13 cellular contexts compared by ENCODE assay signal in the genomic region with DNA sequence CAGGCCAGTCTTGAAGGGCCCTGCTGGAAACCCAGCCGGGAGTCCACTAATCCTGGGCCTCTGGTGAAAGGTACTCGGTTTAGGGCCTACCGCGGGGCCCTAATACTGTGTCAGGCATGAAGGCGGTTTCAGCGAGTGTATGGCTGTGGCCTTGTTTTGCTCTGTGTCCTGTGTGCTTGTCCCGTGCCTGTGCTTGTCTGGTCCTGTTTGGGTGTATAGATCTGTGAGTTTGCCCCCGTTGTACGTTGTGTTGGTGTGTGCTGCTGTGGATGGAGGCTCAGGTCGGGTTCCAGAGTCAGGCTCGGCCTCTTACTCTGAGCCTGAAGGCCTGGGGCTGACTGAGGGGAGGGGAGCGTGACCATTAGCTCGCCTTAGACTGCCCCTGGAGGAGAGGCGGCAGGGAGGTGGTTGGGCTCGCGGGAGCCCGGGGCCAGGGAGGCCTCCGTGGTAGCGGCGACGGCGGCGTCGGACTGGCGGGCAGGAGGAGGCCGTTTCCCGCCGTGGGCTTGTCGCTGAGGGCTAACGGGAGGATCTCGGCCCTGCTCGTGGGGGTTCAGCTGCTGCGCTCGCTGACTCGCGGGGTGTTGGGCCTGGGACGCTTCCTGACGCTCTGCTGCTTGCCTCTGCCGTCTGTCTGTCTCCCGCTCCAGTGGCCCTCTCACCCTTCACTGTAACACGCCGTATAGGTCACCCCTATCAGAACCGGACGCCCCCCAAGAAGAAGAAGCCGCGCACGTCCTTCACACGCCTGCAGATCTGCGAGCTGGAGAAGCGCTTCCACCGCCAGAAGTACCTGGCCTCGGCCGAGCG. TPM values are rescaled to one million over a fixed set of nuclear protein-coding genes. Genes with fewer than 3 reads are reported as not detected.
A peak's percentile ranks its signal among the peaks of the same experiment; 100 is the strongest.
DNase-seq lines count a peak whose midpoint lies in the region; ATAC-seq and TF ChIP-seq lines count a peak whose summit lies in the region.
"Had no signal": no experiment of that assay in that cellular context is flagged by ENCODE, and none has a peak within 500 bp of the region (broad histone marks: within the 10 kb centered on the region; RNA-seq: fewer than 3 reads in every experiment).

No MANE protein-coding gene starts in this region.

- peaks cover 35% of the 10 kb centered on the region for H3K4me1 Mint-ChIP-seq in CD8-positive, alpha-beta T cell (ENCODE audit: low read depth)

- H3K36me3 ChIP-seq in BLaER1 treated with 17β-estradiol and CSF1 and Interleukin-3, amounts not matched to agents 10 nM and 100 nM, result no peaks in the 10 kb centered on the region
- H3K36me3 ChIP-seq in CD8-positive, alpha-beta T cell (ENCODE audit: insufficient read depth, low read length), result no peaks in the 10 kb centered on the region
- no peaks in the 10 kb centered on the region for H3K36me3 ChIP-seq in neural cell (ENCODE audit: insufficient read depth, low read length)

- H3K27ac ChIP-seq in BLaER1 treated with 17β-estradiol and CSF1 and Interleukin-3, amounts not matched to agents 10 nM and 100 nM, result no peak overlapping the region
- H3K27ac ChIP-seq in CD8-positive, alpha-beta T cell (ENCODE audit: low read depth, low read length), result no peak overlapping the region
- H3K27ac ChIP-seq in coronary artery, result no peak overlapping the region
- no peak overlapping the region for H3K27ac ChIP-seq in neural cell (ENCODE audit: low read length)

- no peak for DNase-seq in CD8-positive, alpha-beta T cell
- no peak for DNase-seq in coronary artery (ENCODE audit: low spot score)
- DNase-seq in DMS 273 treated with DMSO at 0.1 percent for 48 hours (lab: John Stamatoyannopoulos, UW), result no peak
- no peak for DNase-seq in G401 (ENCODE audit: low spot score)
- DNase-seq: activated CD4-positive, alpha-beta T cell treated with anti-CD3 and anti-CD28 coated beads, Interleukin-2, amount 50 U/mL, for 48 hours; foreskin melanocyte; NCI-H2081 had no signal

- H3K4me3 ChIP-seq in BLaER1 treated with 17β-estradiol and CSF1 and Interleukin-3, amounts not matched to agents 10 nM and 100 nM, result peak overlapping the region in 3 of 10 experiments; percentile 46 to 60 (median 51); a peak in 4 of 20 replicates
- H3K4me3 ChIP-seq in CD8-positive, alpha-beta T cell (ENCODE audit: low read depth, low read length), result no peak overlapping the region
- peak overlapping the region; percentile 52 for H3K4me3 ChIP-seq in coronary artery
- no peak overlapping the region for H3K4me3 ChIP-seq in neural cell (ENCODE audit: low read length)

- H3F3A ChIP-seq in neural cell (ENCODE audit: insufficient read depth, low read length, poor library complexity, severe bottlenecking), result no peaks in the 10 kb centered on the region

- H3K79me2 ChIP-seq in neural cell (replicated peaks; ENCODE audit: insufficient read depth, low read length), result no peaks in the 10 kb centered on the region

- no peaks in the 10 kb centered on the region for H3K36me3 Mint-ChIP-seq in CD8-positive, alpha-beta T cell

- intact Hi-C loops in CD8-positive, alpha-beta T cell (cut with DNase I, micrococcal nuclease), result no loop called here

- H3K4me3 Mint-ChIP-seq in CD8-positive, alpha-beta T cell, result peak overlapping the region; percentile 15

- peaks cover 0 to 46% (median 24%) of the 10 kb centered on the region in 10 experiments; a peak in 18 of 20 replicates for H3K4me1 ChIP-seq in BLaER1 treated with 17β-estradiol and CSF1 and Interleukin-3, amounts not matched to agents 10 nM and 100 nM
- peaks cover 35% of the 10 kb centered on the region for H3K4me1 ChIP-seq in CD8-positive, alpha-beta T cell (ENCODE audit: insufficient read depth, low read length)

- H3K9me2 ChIP-seq in neural cell (ENCODE audit: insufficient read depth, low read length), result no peaks in the 10 kb centered on the region

- peaks cover 0 to 15% (median 11%) of the 10 kb centered on the region in 11 experiments; a peak in 8 of 22 replicates for H3K9me3 ChIP-seq in BLaER1 treated with 17β-estradiol and CSF1 and Interleukin-3, amounts not matched to agents 10 nM and 100 nM (replicated peaks in 1 of 11)
- H3K9me3 ChIP-seq in CD8-positive, alpha-beta T cell (ENCODE audit: low read length), result no peaks in the 10 kb centered on the region
- no peaks in the 10 kb centered on the region for H3K9me3 ChIP-seq in neural cell (ENCODE audit: low read length)

- peaks cover 0 to 83% (median 73%) of the 10 kb centered on the region in 11 experiments; a peak in 18 of 22 replicates for H4K20me1 ChIP-seq in BLaER1 treated with 17β-estradiol and CSF1 and Interleukin-3, amounts not matched to agents 10 nM and 100 nM
- H4K20me1 ChIP-seq in neural cell (ENCODE audit: insufficient read depth), result no peaks in the 10 kb centered on the region

- H3K27me3 ChIP-seq in BLaER1 treated with 17β-estradiol and CSF1 and Interleukin-3, amounts not matched to agents 10 nM and 100 nM, result peaks cover 100% of the 10 kb centered on the region in 11 experiments
- H3K27me3 ChIP-seq in CD8-positive, alpha-beta T cell (ENCODE audit: insufficient read depth, low read length), result peaks cover 51% of the 10 kb centered on the region
- H3K27me3 ChIP-seq in neural cell (ENCODE audit: insufficient read depth, low read depth, low read length), result peaks cover 99% of the 10 kb centered on the region

- TF ChIP-seq CTCF in CD8-positive, alpha-beta T cell (IDR thresholded peaks at IDR 0.05), result no peak
- no peak for TF ChIP-seq CTCF in coronary artery (IDR thresholded peaks at IDR 0.05)
- TF ChIP-seq CTCF in neural cell (IDR thresholded peaks at IDR 0.05; ENCODE audit: poor library complexity, severe bottlenecking), result no peak

- TF ChIP-seq EP300 in neural cell (conservative IDR thresholded peaks at IDR 0.05; ENCODE audit: poor library complexity, severe bottlenecking), result no peak

- no peak overlapping the region for H2AFZ ChIP-seq in neural cell (ENCODE audit: low read depth, low read length)

- in situ Hi-C loops in G401 (cut with HindIII; ENCODE audit: low sequenced_read_pairs), result no loop called here

- ATAC-seq in CD8-positive, alpha-beta T cell, result no peak
- no peak for ATAC-seq in GM18519 (IDR thresholded peaks at IDR 0.05; ENCODE audit: low FRiP score, unreplicated experiment)

- POLR2A ChIA-PET in CD8-positive, alpha-beta T cell (lab: Charles Lee), result no interaction called here

- no peak for TF ChIP-seq RAD21 in neural cell (conservative IDR thresholded peaks at IDR 0.05)

- no peak overlapping the region for H3K9ac ChIP-seq in BLaER1 treated with 17β-estradiol and CSF1 and Interleukin-3, amounts not matched to agents 10 nM and 100 nM
- H3K9ac ChIP-seq in neural cell (ENCODE audit: low read length), result no peak overlapping the region

- peaks cover 71% of the 10 kb centered on the region for H3K27me3 Mint-ChIP-seq in CD8-positive, alpha-beta T cell (ENCODE audit: low read depth)

- no peaks in the 10 kb centered on the region for H3K9me3 Mint-ChIP-seq in CD8-positive, alpha-beta T cell

- CTCF ChIA-PET in CD8-positive, alpha-beta T cell (lab: Charles Lee), result interaction anchor here (1.2 to 1.5 kb wide), 2 partner anchors 9 to 37 kb away, joined by 4 to 6 read pairs; no protein-coding TSS in a partner anchor

- H3K27ac Mint-ChIP-seq in CD8-positive, alpha-beta T cell, result no peak overlapping the region

- peak overlapping the region in 7 of 11 experiments; percentile 42 to 93 (median 84); a peak in 14 of 22 replicates for H3K4me2 ChIP-seq in BLaER1 treated with 17β-estradiol and CSF1 and Interleukin-3, amounts not matched to agents 10 nM and 100 nM
- no peak overlapping the region for H3K4me2 ChIP-seq in neural cell (ENCODE audit: low read length)

TF ChIP-seq in neural cell, 6 proteins besides CTCF, POLR2A, EP300 and RAD21:
- TF ChIP-seq, protein P1, sequence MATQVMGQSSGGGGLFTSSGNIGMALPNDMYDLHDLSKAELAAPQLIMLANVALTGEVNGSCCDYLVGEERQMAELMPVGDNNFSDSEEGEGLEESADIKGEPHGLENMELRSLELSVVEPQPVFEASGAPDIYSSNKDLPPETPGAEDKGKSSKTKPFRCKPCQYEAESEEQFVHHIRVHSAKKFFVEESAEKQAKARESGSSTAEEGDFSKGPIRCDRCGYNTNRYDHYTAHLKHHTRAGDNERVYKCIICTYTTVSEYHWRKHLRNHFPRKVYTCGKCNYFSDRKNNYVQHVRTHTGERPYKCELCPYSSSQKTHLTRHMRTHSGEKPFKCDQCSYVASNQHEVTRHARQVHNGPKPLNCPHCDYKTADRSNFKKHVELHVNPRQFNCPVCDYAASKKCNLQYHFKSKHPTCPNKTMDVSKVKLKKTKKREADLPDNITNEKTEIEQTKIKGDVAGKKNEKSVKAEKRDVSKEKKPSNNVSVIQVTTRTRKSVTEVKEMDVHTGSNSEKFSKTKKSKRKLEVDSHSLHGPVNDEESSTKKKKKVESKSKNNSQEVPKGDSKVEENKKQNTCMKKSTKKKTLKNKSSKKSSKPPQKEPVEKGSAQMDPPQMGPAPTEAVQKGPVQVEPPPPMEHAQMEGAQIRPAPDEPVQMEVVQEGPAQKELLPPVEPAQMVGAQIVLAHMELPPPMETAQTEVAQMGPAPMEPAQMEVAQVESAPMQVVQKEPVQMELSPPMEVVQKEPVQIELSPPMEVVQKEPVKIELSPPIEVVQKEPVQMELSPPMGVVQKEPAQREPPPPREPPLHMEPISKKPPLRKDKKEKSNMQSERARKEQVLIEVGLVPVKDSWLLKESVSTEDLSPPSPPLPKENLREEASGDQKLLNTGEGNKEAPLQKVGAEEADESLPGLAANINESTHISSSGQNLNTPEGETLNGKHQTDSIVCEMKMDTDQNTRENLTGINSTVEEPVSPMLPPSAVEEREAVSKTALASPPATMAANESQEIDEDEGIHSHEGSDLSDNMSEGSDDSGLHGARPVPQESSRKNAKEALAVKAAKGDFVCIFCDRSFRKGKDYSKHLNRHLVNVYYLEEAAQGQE (IDR thresholded peaks at IDR 0.05; ENCODE audit: borderline replicate concordance), result no peak
- peak; percentile 91 for TF ChIP-seq EZH2 (IDR thresholded peaks at IDR 0.05; ENCODE audit: borderline replicate concordance, insufficient read depth, low read length, poor library complexity, severe bottlenecking)

RNA-seq across cellular contexts. Expression of gene TLX1, which starts 2.6 kb away (rescaled TPM):
- total RNA-seq in CD8-positive, alpha-beta T cell, result not detected
- not detected in 2 replicates for polyA plus RNA-seq in neural cell
- not detected in 2 replicates for polyA minus RNA-seq in neural cell
- 0.14 TPM in 1 of 2 replicates, not detected in the other for total RNA-seq in G401 (2014; rRNA removed; shearing (Covaris generic))
- total RNA-seq: dermis microvascular lymphatic vessel endothelial cell, posterior vena cava, subcutaneous adipose tissue had no signal
